Comparison of ENCODE assay signal across 11 cellular contexts in genomic region chr10:94080108-94080507, GRCh38.
"Had no signal": no experiment of that assay in that cellular context is flagged by ENCODE, and none has a peak within 500 bp of the region (broad histone marks: within the 10 kb centered on the region; RNA-seq: fewer than 3 reads in every experiment).

No MANE protein-coding gene starts in this region.

- H2AFZ ChIP-seq: GM23248, GM23338 had no signal

- H3K9me3 ChIP-seq: HAP-1 had no signal

- H3K4me1 ChIP-seq: HAP-1 had no signal

- H3K9me3 Mint-ChIP-seq: GM23338, HFFc6 had no signal

- H3K4me1 Mint-ChIP-seq: GM23338, H9 had no signal

- H3K4me2 ChIP-seq: GM23338 had no signal

- H3K4me3 ChIP-seq: GM23248, GM23338, HAP-1 had no signal

- H3K27ac Mint-ChIP-seq: GM23338, H9, HFFc6 had no signal

- FAIRE-seq: H1, H54 had no signal

- H3K4me3 Mint-ChIP-seq: GM23338, H9, HFFc6 had no signal

- H3K9ac ChIP-seq: GM23248 had no signal

- H3K27ac ChIP-seq: GM23248 had no signal

- DNase-seq: GM23248, GOT3, H7, H9, HCEC 1CT, HFFc6 had no signal

- ATAC-seq: GM23338, HCT116 had no signal

- H3K36me3 ChIP-seq: HAP-1 had no signal
